In genomic region chr21:28104346-28104745, GRCh38 we compare ENCODE assay signal across 16 cellular contexts.
"Had no signal": no experiment of that assay in that cellular context is flagged by ENCODE, and none has a peak within 500 bp of the region (broad histone marks: within the 10 kb centered on the region; RNA-seq: fewer than 3 reads in every experiment).

No MANE protein-coding gene starts in this region.

- H3K4me3 Mint-ChIP-seq: activated CD8-positive, alpha-beta T cell treated with anti-CD3 and anti-CD28 coated beads, Interleukin-2, amount 10 ng/mL, durations not matched to agents 7 days and 5 days; activated naive CD4-positive, alpha-beta T cell treated with anti-CD3 and anti-CD28 coated beads for 36 hours; activated T-helper 17 cell treated with anti-CD3 and anti-CD28 coated beads, Interleukin-2, amount 50 U/mL, for 72 hours; neural crest cell; WTC11 had no signal

- H3K36me3 Mint-ChIP-seq: WTC11 had no signal

- H3K4me3 ChIP-seq: colonic mucosa, gastrocnemius medialis, pancreas, skin epidermis, stomach, thoracic aorta had no signal

- H3K27me3 ChIP-seq: colonic mucosa, gastrocnemius medialis, pancreas, stomach had no signal

- H3K9me3 Mint-ChIP-seq: activated T-helper 17 cell treated with anti-CD3 and anti-CD28 coated beads, Interleukin-2, amount 50 U/mL, for 72 hours; neural crest cell; WTC11 had no signal

- DNase-seq: activated CD4-positive, alpha-beta T cell treated with anti-CD3 and anti-CD28 coated beads for 48 hours; activated CD8-positive, alpha-beta memory T cell treated with anti-CD3 and anti-CD28 coated beads, Interleukin-2, amount 50 U/mL, for 48 hours; activated CD8-positive, alpha-beta T cell treated with anti-CD3 and anti-CD28 coated beads, Interleukin-2, amount 10 ng/mL, durations not matched to agents 7 days and 5 days; activated naive CD4-positive, alpha-beta T cell treated with anti-CD3 and anti-CD28 coated beads for 36 hours; caudate nucleus; colonic mucosa; gastrocnemius medialis; kidney; pancreas; stimulated activated CD4-positive, alpha-beta T cell treated with anti-CD3 and anti-CD28 coated beads, Interleukin-4, amount 100 ng/mL, for 4 hours; stomach had no signal

- ATAC-seq: activated CD8-positive, alpha-beta T cell treated with anti-CD3 and anti-CD28 coated beads, Interleukin-2, amount 10 ng/mL, durations not matched to agents 7 days and 5 days; activated T-helper 17 cell treated with anti-CD3 and anti-CD28 coated beads, Interleukin-2, amount 50 U/mL, for 72 hours; gastrocnemius medialis; pancreas; WTC11 had no signal

- H3K27ac ChIP-seq: colonic mucosa, pancreas, skin epidermis, stomach, thoracic aorta had no signal

- H3K9me3 ChIP-seq: colonic mucosa, gastrocnemius medialis, pancreas, stomach, thoracic aorta had no signal

- H3K27me3 Mint-ChIP-seq: activated T-helper 17 cell treated with anti-CD3 and anti-CD28 coated beads, Interleukin-2, amount 50 U/mL, for 72 hours had no signal

- H3K27ac Mint-ChIP-seq: activated CD8-positive, alpha-beta T cell treated with anti-CD3 and anti-CD28 coated beads, Interleukin-2, amount 10 ng/mL, durations not matched to agents 7 days and 5 days; activated naive CD4-positive, alpha-beta T cell treated with anti-CD3 and anti-CD28 coated beads for 36 hours; activated T-helper 17 cell treated with anti-CD3 and anti-CD28 coated beads, Interleukin-2, amount 50 U/mL, for 72 hours; WTC11 had no signal

- H3K4me1 Mint-ChIP-seq: activated T-helper 17 cell treated with anti-CD3 and anti-CD28 coated beads, Interleukin-2, amount 50 U/mL, for 72 hours; WTC11 had no signal
